ENCODE assay signal across 23 cellular contexts in the genomic region with DNA sequence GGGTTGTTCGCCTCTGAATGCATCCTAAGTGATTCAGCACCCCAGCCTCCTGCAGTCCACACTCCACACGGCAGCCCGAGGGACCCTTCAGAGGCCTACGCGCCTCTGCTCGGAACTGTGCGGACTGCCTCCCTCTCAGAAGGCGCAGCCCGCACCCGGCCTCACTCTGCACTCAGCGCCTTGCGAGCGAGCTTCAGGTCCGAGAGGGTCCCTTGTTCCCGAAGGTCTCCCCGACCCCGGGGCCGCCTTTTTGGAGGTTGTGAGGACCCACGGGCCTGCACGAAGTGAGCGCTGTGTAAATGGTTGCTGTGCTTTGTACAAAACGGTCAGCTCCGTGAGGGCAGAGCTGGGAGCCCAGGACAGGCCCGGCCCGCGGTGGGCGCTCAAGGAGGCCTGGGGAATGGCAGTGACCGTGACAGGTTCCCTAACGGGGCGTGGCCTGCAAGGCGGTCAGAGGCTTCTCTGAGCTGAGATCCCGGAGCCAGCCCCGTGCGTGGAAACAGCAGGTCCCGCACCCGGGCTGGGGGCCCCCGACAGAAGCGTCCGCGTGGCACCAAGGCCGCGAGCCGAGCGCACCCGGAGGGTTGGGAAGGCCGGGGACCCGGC. TPM values are rescaled to one million over a fixed set of nuclear protein-coding genes. Genes with fewer than 3 reads are reported as not detected.
A peak's percentile ranks its signal among the peaks of the same experiment; 100 is the strongest.
DNase-seq lines count a peak whose midpoint lies in the region; ATAC-seq and TF ChIP-seq lines count a peak whose summit lies in the region.
"Had no signal": no experiment of that assay in that cellular context is flagged by ENCODE, and none has a peak within 500 bp of the region (broad histone marks: within the 10 kb centered on the region; RNA-seq: fewer than 3 reads in every experiment).

No MANE protein-coding gene starts in this region.

- intact Hi-C loops in natural killer cell (cut with micrococcal nuclease): no loop called here

- TF ChIP-seq CTCF in natural killer cell (IDR thresholded peaks at IDR 0.05): no peak
- TF ChIP-seq CTCF in WTC11 (IDR thresholded peaks at IDR 0.05): no peak
- no peak for TF ChIP-seq CTCF in gastroesophageal sphincter (IDR thresholded peaks at IDR 0.05)

- H3K9me3 ChIP-seq in gastroesophageal sphincter (no peaks in the 10 kb centered on the region), MG63 (no peaks in the 10 kb centered on the region)
- H3K9me3 ChIP-seq: ovary, right lobe of liver, upper lobe of left lung had no signal

- peaks cover 0 to 3% of the 10 kb centered on the region in 2 donors for H3K4me1 Mint-ChIP-seq in natural killer cell treated with Interleukin-12 subunit alpha and Interleukin-12 subunit beta and Interleukin-15 and Interleukin-18, amount 100 ng/mL, for 72 hours (ENCODE audit: low read depth in 2 of 2)
- no peaks in the 10 kb centered on the region for H3K4me1 Mint-ChIP-seq in natural killer cell
- no peaks in the 10 kb centered on the region for H3K4me1 Mint-ChIP-seq in WTC11
- H3K4me1 Mint-ChIP-seq in immature natural killer cell: peaks cover 0 to 6% of the 10 kb centered on the region in 2 donors

- H3K36me3 ChIP-seq in gastroesophageal sphincter: no peaks in the 10 kb centered on the region
- H3K36me3 ChIP-seq in MG63: no peaks in the 10 kb centered on the region
- H3K36me3 ChIP-seq: BLaER1 treated with 17β-estradiol and CSF1 and Interleukin-3, amounts not matched to agents 10 nM and 100 nM; ovary; right lobe of liver; upper lobe of left lung had no signal

- H3K9me3 Mint-ChIP-seq in natural killer cell treated with Interleukin-12 subunit alpha and Interleukin-12 subunit beta and Interleukin-15 and Interleukin-18, amount 100 ng/mL, for 72 hours: no peaks in the 10 kb centered on the region
- H3K9me3 Mint-ChIP-seq in natural killer cell (no peaks in the 10 kb centered on the region), WTC11 (no peaks in the 10 kb centered on the region), immature natural killer cell (peaks cover 0 to 10% (median 0%) of the 10 kb centered on the region in 6 donors)

- H3K27ac Mint-ChIP-seq in natural killer cell treated with Interleukin-12 subunit alpha and Interleukin-12 subunit beta and Interleukin-15 and Interleukin-18, amount 100 ng/mL, for 72 hours: no peak overlapping the region
- H3K27ac Mint-ChIP-seq in natural killer cell (no peak overlapping the region), WTC11 (no peak overlapping the region), immature natural killer cell (no peak overlapping the region)
- H3K27ac Mint-ChIP-seq: activated T-cell treated with anti-CD3 and anti-CD28 coated beads, Interleukin-2, amount 50 U/mL, for 72 hours had no signal

- H3K4me3 ChIP-seq in gastroesophageal sphincter (no peak overlapping the region), MG63 (no peak overlapping the region)
- H3K4me3 ChIP-seq: BLaER1 treated with 17β-estradiol and CSF1 and Interleukin-3, amounts not matched to agents 10 nM and 100 nM; hepatocyte; ovary; right lobe of liver; upper lobe of left lung had no signal

- 89 to 100% methylated on average over 1 to 11 of the region's 47 CpGs for whole genome bisulfite sequencing in gastroesophageal sphincter (ENCODE audit: low coverage in 1 of 2), 2 donors

- no peak for TF ChIP-seq EP300 in gastroesophageal sphincter (IDR thresholded peaks at IDR 0.05)

- CTCF ChIA-PET in WTC11 (lab: Charles Lee): interaction anchor here (1.0 kb wide), 1 partner anchor 325 kb away, joined by 4 read pairs; a partner anchor contains a TSS

- peaks cover 76% of the 10 kb centered on the region for H3K27me3 ChIP-seq in gastroesophageal sphincter
- peaks cover 3% of the 10 kb centered on the region; the same call in 1 of the 2 replicates for H3K27me3 ChIP-seq in MG63
- H3K27me3 ChIP-seq: BLaER1 treated with 17β-estradiol and CSF1 and Interleukin-3, amounts not matched to agents 10 nM and 100 nM; ovary had no signal

- DNase-seq in natural killer cell treated with Interleukin-12 subunit alpha and Interleukin-12 subunit beta and Interleukin-15 and Interleukin-18, amount 100 ng/mL, for 72 hours (ENCODE audit: low spot score): no peak
- no peak for DNase-seq in natural killer cell
- DNase-seq in WTC11 (ENCODE audit: low spot score): peak; percentile 44
- no peak for DNase-seq in immature natural killer cell
- DNase-seq in activated T-cell treated with anti-CD3 and anti-CD28 coated beads for 4 hours: no peak
- DNase-seq in MG63: no peak
- DNase-seq: activated naive CD4-positive, alpha-beta T cell treated with anti-CD3 and anti-CD28 coated beads, Interleukin-2, amount 50 U/mL, for 16 hours; activated T-cell treated with anti-CD3 and anti-CD28 coated beads, Interleukin-2, amount 50 U/mL, for 72 hours; effector CD4-positive, alpha-beta T cell; MV-4-11; NCI-H1694 treated with DMSO at 0.1 percent for 48 hours; NCI-H774; ovary; right lobe of liver; SHP77; SW 1271 had no signal

- peaks cover 31 to 32% of the 10 kb centered on the region in 2 donors for H3K27me3 Mint-ChIP-seq in natural killer cell treated with Interleukin-12 subunit alpha and Interleukin-12 subunit beta and Interleukin-15 and Interleukin-18, amount 100 ng/mL, for 72 hours
- H3K27me3 Mint-ChIP-seq in natural killer cell (ENCODE audit: low read depth in 2 of 2) (peaks cover 26 to 31% of the 10 kb centered on the region in 2 donors), WTC11 (ENCODE audit: low read depth) (peaks cover 32% of the 10 kb centered on the region), immature natural killer cell (ENCODE audit: low read depth in 3 of 3) (peaks cover 2 to 19% (median 6%) of the 10 kb centered on the region in 3 donors)

- H3K4me1 ChIP-seq in gastroesophageal sphincter: peaks cover 0 to 12% (median 5%) of the 10 kb centered on the region in 3 donors
- H3K4me1 ChIP-seq: right lobe of liver had no signal

- no peak overlapping the region for H3K27ac ChIP-seq in gastroesophageal sphincter
- H3K27ac ChIP-seq: BLaER1 treated with 17β-estradiol and CSF1 and Interleukin-3, amounts not matched to agents 10 nM and 100 nM; hepatocyte; ovary; right lobe of liver; upper lobe of left lung had no signal

- POLR2A ChIA-PET in WTC11 (lab: Charles Lee): no interaction called here

- no peak for TF ChIP-seq POLR2A in gastroesophageal sphincter (IDR thresholded peaks at IDR 0.05)

- no peaks in the 10 kb centered on the region for H3K36me3 Mint-ChIP-seq in natural killer cell treated with Interleukin-12 subunit alpha and Interleukin-12 subunit beta and Interleukin-15 and Interleukin-18, amount 100 ng/mL, for 72 hours
- H3K36me3 Mint-ChIP-seq in natural killer cell (no peaks in the 10 kb centered on the region), WTC11 (0 out of 2 replicates have a peak, but pooled peaks cover 8% of the 10 kb centered on the region), immature natural killer cell (no peaks in the 10 kb centered on the region)

- peak overlapping the region; percentile 21 for H3K4me3 Mint-ChIP-seq in natural killer cell treated with Interleukin-12 subunit alpha and Interleukin-12 subunit beta and Interleukin-15 and Interleukin-18, amount 100 ng/mL, for 72 hours
- H3K4me3 Mint-ChIP-seq in natural killer cell (no peak overlapping the region), WTC11 (0 out of 2 replicates have a peak overlapping the region, but pooled peaks have one; percentile 16), immature natural killer cell (peak overlapping the region in 3 of 5 donors; percentile 52 to 68 (median 62))

- ATAC-seq in natural killer cell treated with Interleukin-12 subunit alpha and Interleukin-12 subunit beta and Interleukin-15 and Interleukin-18, amount 100 ng/mL, for 72 hours: no peak
- no peak for ATAC-seq in natural killer cell
- peak; percentile 3 for ATAC-seq in WTC11
- no peak for ATAC-seq in gastroesophageal sphincter
- ATAC-seq in GM18861 (IDR thresholded peaks at IDR 0.05; ENCODE audit: unreplicated experiment): no peak
- ATAC-seq: HCT116, right lobe of liver had no signal

TF ChIP-seq in WTC11, 78 proteins besides CTCF, POLR2A, EP300 and RAD21 (continues in another document):
- TF ChIP-seq KAT7 (CRISPR knock-in tag; IDR thresholded peaks at IDR 0.05; ENCODE audit: borderline replicate concordance) (no peak), PRRX2 (CRISPR knock-in tag; IDR thresholded peaks at IDR 0.05) (no peak), ETV6 (CRISPR knock-in tag; IDR thresholded peaks at IDR 0.05) (no peak), CREB1 (CRISPR knock-in tag; IDR thresholded peaks at IDR 0.05) (no peak), ZNF416 (CRISPR knock-in tag; IDR thresholded peaks at IDR 0.05) (no peak)
- TF ChIP-seq, protein P1, sequence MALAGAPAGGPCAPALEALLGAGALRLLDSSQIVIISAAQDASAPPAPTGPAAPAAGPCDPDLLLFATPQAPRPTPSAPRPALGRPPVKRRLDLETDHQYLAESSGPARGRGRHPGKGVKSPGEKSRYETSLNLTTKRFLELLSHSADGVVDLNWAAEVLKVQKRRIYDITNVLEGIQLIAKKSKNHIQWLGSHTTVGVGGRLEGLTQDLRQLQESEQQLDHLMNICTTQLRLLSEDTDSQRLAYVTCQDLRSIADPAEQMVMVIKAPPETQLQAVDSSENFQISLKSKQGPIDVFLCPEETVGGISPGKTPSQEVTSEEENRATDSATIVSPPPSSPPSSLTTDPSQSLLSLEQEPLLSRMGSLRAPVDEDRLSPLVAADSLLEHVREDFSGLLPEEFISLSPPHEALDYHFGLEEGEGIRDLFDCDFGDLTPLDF (CRISPR knock-in tag; IDR thresholded peaks at IDR 0.05): no peak
- TF ChIP-seq, protein P2, sequence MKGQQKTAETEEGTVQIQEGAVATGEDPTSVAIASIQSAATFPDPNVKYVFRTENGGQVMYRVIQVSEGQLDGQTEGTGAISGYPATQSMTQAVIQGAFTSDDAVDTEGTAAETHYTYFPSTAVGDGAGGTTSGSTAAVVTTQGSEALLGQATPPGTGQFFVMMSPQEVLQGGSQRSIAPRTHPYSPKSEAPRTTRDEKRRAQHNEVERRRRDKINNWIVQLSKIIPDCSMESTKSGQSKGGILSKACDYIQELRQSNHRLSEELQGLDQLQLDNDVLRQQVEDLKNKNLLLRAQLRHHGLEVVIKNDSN (CRISPR knock-in tag; IDR thresholded peaks at IDR 0.05): no peak

RNA-seq across cellular contexts. Expression of a gene that starts 0.7 kb away (rescaled TPM):
- under 1 TPM; 0.11 to 0.90 TPM for total RNA-seq in natural killer cell treated with Interleukin-12 subunit alpha and Interleukin-12 subunit beta and Interleukin-15 and Interleukin-18, amount 100 ng/mL, for 72 hours
- total RNA-seq in natural killer cell (under 1 TPM in 1 of 3 donors, not detected in 2; 0.07 TPM), WTC11 (2021) (8.4 to 11.5 TPM (median 10.9 TPM) in 3 replicates), gastroesophageal sphincter (under 1 TPM in 3 of 4 donors, not detected in 1; 0.04 to 0.13 (median 0.12) TPM)
- polyA plus RNA-seq in immature natural killer cell: not detected
- total RNA-seq in MG63 (2014; rRNA removed; shearing (Covaris generic); ENCODE audit: low replicate concordance): not detected in 2 replicates
- total RNA-seq: activated CD8-positive, alpha-beta memory T cell treated with anti-CD3 and anti-CD28 coated beads for 36 hours; right lobe of liver had no signal
